In the genomic region with DNA sequence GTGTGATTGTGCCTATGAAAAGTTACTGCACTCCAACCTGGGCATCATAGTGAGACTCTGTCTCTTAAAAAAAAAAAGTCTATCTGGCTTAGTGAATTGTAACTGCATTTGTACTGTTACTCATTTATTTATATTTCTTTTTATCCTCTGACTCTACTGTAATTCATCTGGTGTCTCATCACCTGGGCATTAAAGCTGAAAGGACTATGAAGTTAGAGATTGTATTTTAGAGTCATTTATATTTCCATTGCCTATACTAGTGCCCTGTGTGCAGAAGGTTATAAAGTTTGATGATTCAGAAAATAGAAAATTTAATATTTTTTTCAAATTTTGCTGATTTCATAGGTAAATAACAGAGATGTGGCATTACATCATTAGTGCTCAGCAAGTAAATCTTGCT, we compare ENCODE assay signal across 28 cellular contexts.
"Had no signal": no experiment of that assay in that cellular context is flagged by ENCODE, and none has a peak within 500 bp of the region (broad histone marks: within the 10 kb centered on the region; RNA-seq: fewer than 3 reads in every experiment).

No MANE protein-coding gene starts in this region.

- H3K9me3 Mint-ChIP-seq: effector memory CD8-positive, alpha-beta T cell; neural crest cell had no signal

- H3K4me1 ChIP-seq: gastrocnemius medialis, left lung, lower lobe of right lung, pancreas, prostate gland, suprapubic skin, tibial artery had no signal

- H3K27ac ChIP-seq: gastrocnemius medialis, left lung, lower lobe of right lung, pancreas, prostate gland, skin epidermis, suprapubic skin, tibial artery, WERI-Rb-1 had no signal

- ATAC-seq: activated CD4-positive, CD25-positive, alpha-beta regulatory T cell treated with anti-CD3 and anti-CD28 coated beads, Interleukin-2, amount 50 U/mL, for 24 hours; effector memory CD8-positive, alpha-beta T cell; gastrocnemius medialis; left lung; lower lobe of right lung; naive thymus-derived CD8-positive, alpha-beta T cell; pancreas; sciatic nerve had no signal

- H3K4me3 ChIP-seq: gastrocnemius medialis, left lung, lower lobe of right lung, pancreas, prostate gland, skin epidermis, suprapubic skin, tibial artery had no signal

- H3K27me3 ChIP-seq: gastrocnemius medialis, left lung, pancreas, suprapubic skin, tibial artery had no signal

- H3K27me3 Mint-ChIP-seq: effector memory CD8-positive, alpha-beta T cell; naive thymus-derived CD8-positive, alpha-beta T cell had no signal

- DNase-seq: activated CD8-positive, alpha-beta memory T cell treated with anti-CD3 and anti-CD28 coated beads, Interleukin-2, amount 50 U/mL, for 48 hours; activated gamma-delta T cell treated with Interleukin-2 at 50 U/mL for 16 hours; amygdala; caudate nucleus; cortex of kidney; effector memory CD8-positive, alpha-beta T cell; erythroblast; gastrocnemius medialis; glutamatergic neuron; left lung; lower lobe of right lung; mesenchymal stem cell; naive thymus-derived CD8-positive, alpha-beta T cell; nucleus accumbens; pancreas; retina; stimulated activated CD4-positive, alpha-beta T cell treated with anti-CD3 and anti-CD28 coated beads, Interleukin-12 subunit alpha, Interleukin-12 subunit beta, amount 100 ng/mL, for 4 hours; stimulated activated CD4-positive, alpha-beta T cell treated with anti-CD3 and anti-CD28 coated beads, Interleukin-4, amount 100 ng/mL, for 1 hour; T-helper 1 cell; T-helper 9 cell; tibial artery; WERI-Rb-1 had no signal

- H3K4me1 Mint-ChIP-seq: neural crest cell had no signal

- H3K9me3 ChIP-seq: gastrocnemius medialis, lower lobe of right lung, pancreas, prostate gland, suprapubic skin had no signal

- H3K36me3 ChIP-seq: gastrocnemius medialis, left lung, lower lobe of right lung, pancreas, prostate gland, suprapubic skin, tibial artery had no signal

- H3K4me3 Mint-ChIP-seq: effector memory CD8-positive, alpha-beta T cell; naive thymus-derived CD8-positive, alpha-beta T cell; neural crest cell had no signal
